13 cellular contexts compared by ENCODE assay signal in the genomic region with DNA sequence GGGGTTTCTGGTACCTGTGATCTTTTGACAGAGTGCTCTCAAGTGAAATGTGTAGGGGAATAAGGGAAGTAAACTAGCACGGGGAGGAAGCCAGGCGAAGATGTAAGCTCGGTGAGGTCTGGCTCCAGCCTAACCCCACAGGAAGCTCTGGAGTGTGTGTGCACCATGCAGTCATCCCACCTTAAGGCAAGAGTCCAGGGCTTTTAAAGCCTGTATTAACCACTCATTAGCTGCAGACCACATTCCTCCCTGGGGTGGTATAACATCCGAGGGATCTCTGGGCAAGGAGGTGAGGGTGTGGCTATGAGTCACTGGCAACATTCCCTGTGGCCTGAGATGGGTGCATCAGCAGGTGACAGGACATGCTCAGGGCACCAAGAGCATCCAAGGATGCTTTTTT. TPM values are rescaled to one million over a fixed set of nuclear protein-coding genes. Genes with fewer than 3 reads are reported as not detected.
DNase-seq lines count a peak whose midpoint lies in the region; ATAC-seq and TF ChIP-seq lines count a peak whose summit lies in the region.
"Had no signal": no experiment of that assay in that cellular context is flagged by ENCODE, and none has a peak within 500 bp of the region (broad histone marks: within the 10 kb centered on the region; RNA-seq: fewer than 3 reads in every experiment).

No MANE protein-coding gene starts in this region.

- H3K4me3 Mint-ChIP-seq in activated naive CD8-positive, alpha-beta T cell treated with anti-CD3 and anti-CD28 coated beads for 36 hours, result no peak overlapping the region

- no peaks in the 10 kb centered on the region for H3K9me3 Mint-ChIP-seq in activated naive CD8-positive, alpha-beta T cell treated with anti-CD3 and anti-CD28 coated beads for 36 hours
- H3K9me3 Mint-ChIP-seq: activated naive CD4-positive, alpha-beta T cell treated with anti-CD3 and anti-CD28 coated beads, Interleukin-2, amount 50 U/mL, for 72 hours had no signal

- H3K36me3 ChIP-seq in prostate gland, result no peaks in the 10 kb centered on the region
- H3K36me3 ChIP-seq: SJSA1 had no signal

- peak overlapping the region; percentile 41 to 78 for H3K27ac ChIP-seq in prostate gland
- H3K27ac ChIP-seq: SJSA1 had no signal

- H3K4me1 Mint-ChIP-seq in activated naive CD8-positive, alpha-beta T cell treated with anti-CD3 and anti-CD28 coated beads for 36 hours, result peaks cover 32% of the 10 kb centered on the region

- WGBS in prostate gland, result 67% methylated on average over 4 of the region's 4 CpGs

- H3K27me3 Mint-ChIP-seq in activated naive CD8-positive, alpha-beta T cell treated with anti-CD3 and anti-CD28 coated beads for 36 hours, result no peaks in the 10 kb centered on the region

- DNase-seq in EH (ENCODE audit: low read depth) (peak; percentile 17), Kasumi-1 (lab: John Stamatoyannopoulos, UW) (peak; percentile 92 to 94), prostate gland (ENCODE audit: low spot score) (no peak), activated gamma-delta T cell (lab: John Stamatoyannopoulos, UW) (no peak), NCI-H1436 treated with DMSO at 0.1 percent for 48 hours (lab: John Stamatoyannopoulos, UW) (no peak), medulla oblongata (ENCODE audit: extremely low spot score) (no peak), left ventricle myocardium superior (no peak)
- no peak for DNase-seq in activated naive CD8-positive, alpha-beta T cell treated with anti-CD3 and anti-CD28 coated beads for 36 hours
- DNase-seq: cortex of kidney, MM.1S, NCI-H510A had no signal

- H3K27me3 ChIP-seq in prostate gland (replicated peaks; ENCODE audit: insufficient read depth), result no peaks in the 10 kb centered on the region
- H3K27me3 ChIP-seq: SJSA1 had no signal

- intact Hi-C loops in prostate gland (cut with DNase I) (no loop called here), left ventricle myocardium superior (cut with micrococcal nuclease) (no loop called here)

- TF ChIP-seq POLR2A in prostate gland (IDR thresholded peaks at IDR 0.05), result no peak

- no peak overlapping the region for H3K4me3 ChIP-seq in prostate gland
- H3K4me3 ChIP-seq: SJSA1 had no signal

- H3K27ac Mint-ChIP-seq in activated naive CD8-positive, alpha-beta T cell treated with anti-CD3 and anti-CD28 coated beads for 36 hours, result peak overlapping the region; percentile 55

- H3K4me1 ChIP-seq in prostate gland (replicated peaks), result peaks cover 2% of the 10 kb centered on the region

- TF ChIP-seq CTCF in prostate gland (IDR thresholded peaks at IDR 0.05), result no peak

- H3K9me3 ChIP-seq in prostate gland, result no peaks in the 10 kb centered on the region
- H3K9me3 ChIP-seq: SJSA1 had no signal

- peaks cover 3% of the 10 kb centered on the region for H3K36me3 Mint-ChIP-seq in activated naive CD8-positive, alpha-beta T cell treated with anti-CD3 and anti-CD28 coated beads for 36 hours
- H3K36me3 Mint-ChIP-seq: activated naive CD4-positive, alpha-beta T cell treated with anti-CD3 and anti-CD28 coated beads, Interleukin-2, amount 50 U/mL, for 72 hours had no signal

- ATAC-seq in left ventricle myocardium superior, result no peak
- ATAC-seq: activated naive CD4-positive, alpha-beta T cell treated with anti-CD3 and anti-CD28 coated beads, Interleukin-2, amount 50 U/mL, for 72 hours had no signal

RNA-seq across cellular contexts. Expression of a gene that starts 12.5 kb away (rescaled TPM):
- total RNA-seq in activated naive CD8-positive, alpha-beta T cell treated with anti-CD3 and anti-CD28 coated beads for 36 hours, result 10 to 100 TPM; 54.9 to 56.5 TPM
- 10 to 100 TPM; 37.8 to 59.0 TPM for total RNA-seq in prostate gland
- 31.9 TPM for total RNA-seq in left ventricle myocardium superior

Comparison
In these comparisons a context has a peak if more than half of its experiments do, and no peak if none do; other contexts are left out.
1. DNase-seq: peak in EH (single experiment) and Kasumi-1 (2 of 2); none in activated naive CD8-positive, alpha-beta T cell treated with anti-CD3 and anti-CD28 coated beads for 36 hours (single experiment), prostate gland (single experiment), activated gamma-delta T cell (single experiment), NCI-H1436 treated with DMSO at 0.1 percent for 48 hours (single experiment), medulla oblongata (single experiment) and left ventricle myocardium superior (single experiment).